1 cellular context compared by ENCODE assay signal in genomic region chrX:2781698-2782097, GRCh38.
TF ChIP-seq lines count a peak whose summit lies in the region.

No MANE protein-coding gene starts in this region.

TF ChIP-seq in GM12878, 131 proteins besides CTCF, POLR2A, EP300 and RAD21:
- TF ChIP-seq ZNF384 (IDR thresholded peaks at IDR 0.05; ENCODE audit: borderline replicate concordance, low read depth, low read length) (peak; percentile 62), NRF1 (conservative IDR thresholded peaks at IDR 0.05; ENCODE audit: low read depth, low read length) (no peak)
